In the genomic region with DNA sequence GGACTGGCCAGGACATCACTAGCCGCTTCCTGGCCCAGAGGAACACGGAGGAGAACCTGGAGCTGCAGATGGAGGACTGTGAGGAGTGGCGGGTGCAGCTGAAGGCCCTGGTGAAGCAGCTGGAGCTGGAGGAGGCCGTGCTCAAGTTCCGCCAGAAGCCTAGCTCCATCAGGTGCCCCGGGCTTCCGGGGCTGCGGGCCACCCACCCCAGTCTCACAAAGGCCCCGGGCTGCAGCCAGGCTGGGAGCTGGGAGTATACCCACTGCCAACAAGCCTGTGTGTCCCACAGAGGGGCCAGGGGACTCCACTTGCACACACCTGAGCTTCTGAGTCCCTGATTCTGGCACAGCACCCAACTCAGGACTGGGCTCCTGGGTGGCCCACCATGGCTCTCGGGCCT, we compare ENCODE assay signal across 15 cellular contexts. TPM values are rescaled to one million over a fixed set of nuclear protein-coding genes. Genes with fewer than 3 reads are reported as not detected.
DNase-seq lines count a peak whose midpoint lies in the region; ATAC-seq and TF ChIP-seq lines count a peak whose summit lies in the region.
"Had no signal": no experiment of that assay in that cellular context is flagged by ENCODE, and none has a peak within 500 bp of the region (broad histone marks: within the 10 kb centered on the region; RNA-seq: fewer than 3 reads in every experiment).

No MANE protein-coding gene starts in this region.

- no peak overlapping the region for H2AK5ac ChIP-seq in neuronal stem cell (ENCODE audit: low read depth, low read length)

- no peak for TF ChIP-seq POLR2A in esophagus squamous epithelium (IDR thresholded peaks at IDR 0.05)

- no peaks in the 10 kb centered on the region for H3K9me2 ChIP-seq in Karpas-422 (replicated peaks; ENCODE audit: insufficient read depth, low read length)

- no peak overlapping the region for H4K91ac ChIP-seq in neuronal stem cell (ENCODE audit: low read depth, low read length, poor library complexity)

- no peak overlapping the region for H3K18ac ChIP-seq in neuronal stem cell (ENCODE audit: low read length)

- no peak for DNase-seq in Caco-2
- DNase-seq in Karpas-422: no peak
- no peak for DNase-seq in neuronal stem cell (ENCODE audit: low spot score)
- DNase-seq in midbrain (lab: John Stamatoyannopoulos, UW): no peak
- DNase-seq in esophagus squamous epithelium (lab: John Stamatoyannopoulos, UW): no peak
- DNase-seq: activated CD4-positive, alpha-beta T cell treated with anti-CD3 and anti-CD28 coated beads, Interleukin-2, amount 50 U/mL, for 1 hour; NCI-H2081; RPMI8226; stimulated activated CD4-positive, alpha-beta T cell treated with anti-CD3 and anti-CD28 coated beads, Interleukin-4, amount 100 ng/mL, for 24 hours had no signal

- H4K20me1 ChIP-seq in Karpas-422 (ENCODE audit: insufficient read depth, low read depth, low read length): no peaks in the 10 kb centered on the region

- no peaks in the 10 kb centered on the region for H3K27me3 Mint-ChIP-seq in Caco-2 (ENCODE audit: insufficient read depth, unreplicated experiment)
- H3K27me3 Mint-ChIP-seq in brain: peaks cover 4% of the 10 kb centered on the region

- no peak overlapping the region for H2BK5ac ChIP-seq in neuronal stem cell (ENCODE audit: low read length)

- peak overlapping the region; percentile 3 for H3K14ac ChIP-seq in neuronal stem cell (ENCODE audit: low read length)

- H2AFZ ChIP-seq in Karpas-422 (ENCODE audit: low read length) (no peak overlapping the region), neuronal stem cell (ENCODE audit: low read length) (no peak overlapping the region)

- H3K4me1 ChIP-seq in Caco-2 (peaks cover 18% of the 10 kb centered on the region; the same call in 1 of the 2 replicates), Karpas-422 (ENCODE audit: low read length) (peaks cover 37% of the 10 kb centered on the region), neuronal stem cell (ENCODE audit: control insufficient read depth in 2 of 2, insufficient read depth in 1 of 2, low read depth in 1 of 2, low read length in 2 of 2) (peaks cover 8 to 16% of the 10 kb centered on the region in 2 donors), esophagus squamous epithelium (peaks cover 27 to 53% (median 32%) of the 10 kb centered on the region in 3 donors)

- no peak overlapping the region for H2BK15ac ChIP-seq in neuronal stem cell (ENCODE audit: low read length)

- WGBS in neuronal stem cell (ENCODE audit: extremely low coverage in 2 of 2, insufficient read length in 2 of 2, insufficient replicate concordance in 1 of 2), 2 donors: no CpG with 5 or more reads among the region's 10 CpGs
- WGBS in esophagus squamous epithelium, 2 donors: 88 to 89% methylated on average over 5 to 7 of the region's 10 CpGs

- H3K4me1 Mint-ChIP-seq in Caco-2 (ENCODE audit: low read depth, unreplicated experiment) (peaks cover 6% of the 10 kb centered on the region), brain (peaks cover 37% of the 10 kb centered on the region)

- H3K79me2 ChIP-seq in Karpas-422 (ENCODE audit: low read length): peaks cover 45% of the 10 kb centered on the region

- no TSS peak for BruUV-seq in Caco-2 (replicated peaks; lab: Mats Ljungman, UMichigan)

- peaks cover 3% of the 10 kb centered on the region for H3K36me3 ChIP-seq in Caco-2 (ENCODE audit: control insufficient read depth, insufficient read depth, low read length)
- peaks cover 15% of the 10 kb centered on the region; the same call in 1 of the 2 replicates for H3K36me3 ChIP-seq in Karpas-422 (ENCODE audit: insufficient read depth, low read length)
- peaks cover 4 to 42% of the 10 kb centered on the region in 2 donors for H3K36me3 ChIP-seq in neuronal stem cell (replicated peaks in 1 of 2; ENCODE audit: control insufficient read depth in 2 of 2, insufficient read depth in 2 of 2, low read length in 2 of 2)
- peaks cover 0 to 26% (median 0%) of the 10 kb centered on the region in 3 donors for H3K36me3 ChIP-seq in esophagus squamous epithelium
- H3K36me3 ChIP-seq: thoracic aorta had no signal

- H3K79me1 ChIP-seq in neuronal stem cell (ENCODE audit: low read depth, low read length): peaks cover 12% of the 10 kb centered on the region

- H3K9ac ChIP-seq in Karpas-422 (ENCODE audit: low read length): peak overlapping the region; percentile 100
- no peak overlapping the region for H3K9ac ChIP-seq in neuronal stem cell (ENCODE audit: low read depth, low read length, poor library complexity)

- POLR2A ChIA-PET in Caco-2 (lab: Charles Lee): interaction anchor here (0.8 kb wide), 1 partner anchor 80 kb away, joined by 3 read pairs; a partner anchor contains a TSS

- H3K4ac ChIP-seq in neuronal stem cell (ENCODE audit: low read length): no peak overlapping the region

- H3K9me3 Mint-ChIP-seq in Caco-2 (ENCODE audit: unreplicated experiment) (no peaks in the 10 kb centered on the region), brain (no peaks in the 10 kb centered on the region)

- CTCF ChIA-PET in Caco-2 (lab: Charles Lee): interaction anchor here (1.6 kb wide), 1 partner anchor 14 kb away, joined by 4 read pairs; no protein-coding TSS in a partner anchor

- H2BK120ac ChIP-seq in neuronal stem cell (ENCODE audit: low read depth, low read length): no peak overlapping the region

- TF ChIP-seq CTCF in Caco-2 (IDR thresholded peaks at IDR 0.05; ENCODE audit: insufficient read depth in 1 of 2, low read depth in 1 of 2, low read length in 1 of 2, severe bottlenecking in 1 of 2, unreplicated experiment in 1 of 2) (no peak), brain (conservative IDR thresholded peaks at IDR 0.05) (no peak), esophagus squamous epithelium (IDR thresholded peaks at IDR 0.05) (no peak)

- no peak overlapping the region for H3K27ac ChIP-seq in Karpas-422 (ENCODE audit: low read length)
- no peak overlapping the region for H3K27ac ChIP-seq in neuronal stem cell (replicated peaks; ENCODE audit: low read length)
- no peak overlapping the region for H3K27ac ChIP-seq in esophagus squamous epithelium
- H3K27ac ChIP-seq: body of pancreas, neutrophil, thoracic aorta had no signal

- H3K4me3 Mint-ChIP-seq in Caco-2 (ENCODE audit: unreplicated experiment) (peak overlapping the region; percentile 75), brain (peak overlapping the region; percentile 87 to 90 (median 90))

- no peak for ATAC-seq in HG03095 (IDR thresholded peaks at IDR 0.05; ENCODE audit: unreplicated experiment)
- ATAC-seq: body of pancreas had no signal

- no peaks in the 10 kb centered on the region for H3K27me3 ChIP-seq in Caco-2 (replicated peaks; ENCODE audit: control insufficient read depth, insufficient read depth, low read length)
- H3K27me3 ChIP-seq in Karpas-422 (ENCODE audit: low read length): no peaks in the 10 kb centered on the region
- H3K27me3 ChIP-seq in neuronal stem cell (ENCODE audit: control insufficient read depth in 3 of 3, insufficient read depth in 3 of 3, low read depth in 1 of 3, low read length in 3 of 3): no peaks in the 10 kb centered on the region
- H3K27me3 ChIP-seq in esophagus squamous epithelium: peaks cover 0 to 23% (median 1%) of the 10 kb centered on the region in 4 donors
- H3K27me3 ChIP-seq: body of pancreas had no signal

- peak overlapping the region; percentile 90 for H3K4me3 ChIP-seq in Caco-2 (ENCODE audit: low read depth, low read length)
- H3K4me3 ChIP-seq in Karpas-422 (ENCODE audit: low read length): peak overlapping the region; percentile 99
- peak overlapping the region in 1 of 2 donors; percentile 96 for H3K4me3 ChIP-seq in neuronal stem cell (ENCODE audit: low read length in 2 of 2)
- H3K4me3 ChIP-seq in esophagus squamous epithelium: no peak overlapping the region
- H3K4me3 ChIP-seq: body of pancreas had no signal

- H2BK12ac ChIP-seq in neuronal stem cell (ENCODE audit: low read length): no peak overlapping the region

- H3K36me3 Mint-ChIP-seq in Caco-2 (ENCODE audit: insufficient read depth, unreplicated experiment): peaks cover 52% of the 10 kb centered on the region
- H3K36me3 Mint-ChIP-seq in brain: peaks cover 17% of the 10 kb centered on the region

- H3K9me3 ChIP-seq in Caco-2 (no peaks in the 10 kb centered on the region), Karpas-422 (ENCODE audit: low read length) (no peaks in the 10 kb centered on the region), neuronal stem cell (replicated peaks in 1 of 2; ENCODE audit: control insufficient read depth in 2 of 2, insufficient read depth in 1 of 2, low read depth in 1 of 2, low read length in 2 of 2) (peaks cover 2% of the 10 kb centered on the region in 2 donors), esophagus squamous epithelium (no peaks in the 10 kb centered on the region)
- H3K9me3 ChIP-seq: body of pancreas, neutrophil, thoracic aorta had no signal

- peak overlapping the region; percentile 85 for H3K23ac ChIP-seq in neuronal stem cell (ENCODE audit: low read depth, low read length, poor library complexity)

- H3K27ac Mint-ChIP-seq in Caco-2 (ENCODE audit: unreplicated experiment): no peak overlapping the region
- H3K27ac Mint-ChIP-seq in brain: peak overlapping the region in 3 of 5 experiments; percentile 57 to 82 (median 74)

- intact Hi-C loops in Caco-2 (cut with micrococcal nuclease; ENCODE audit: unreplicated experiment): loop anchor here (5.0 kb wide), 1 partner anchor 41 kb away; a partner anchor contains a TSS
- intact Hi-C loops in esophagus squamous epithelium (cut with DNase I): no loop called here

- peak overlapping the region; percentile 23 for H4K8ac ChIP-seq in neuronal stem cell (ENCODE audit: low read depth, low read length)

- H3K4me2 ChIP-seq in Karpas-422 (ENCODE audit: low read depth, low read length, poor library complexity, severe bottlenecking) (peak overlapping the region; percentile 99), neuronal stem cell (ENCODE audit: insufficient read depth, low read length, poor library complexity, severe bottlenecking) (no peak overlapping the region)

RNA-seq across cellular contexts. Expression of a gene that starts 1.7 kb away (rescaled TPM):
- total RNA-seq in Caco-2 (2022) (134 and 138 TPM in 2 replicates), esophagus squamous epithelium (10 to 100 TPM; 54.9 to 70.7 (median 61.5) TPM)
- total RNA-seq in Karpas-422 (2014; rRNA removed; shearing (Covaris generic); ENCODE audit: low replicate concordance): 43.1 and 78.1 TPM in 2 replicates
- 170 TPM for polyA plus RNA-seq in brain (ENCODE audit: insufficient read depth, low read depth, low replicate concordance)
- 115 TPM for polyA plus RNA-seq in neuronal stem cell (2013, experiment 1 of 2)
- polyA plus RNA-seq in neuronal stem cell (2013, experiment 2 of 2): 112 TPM

RNA-seq across cellular contexts. Expression of a gene that starts 9.9 kb away (rescaled TPM):
- 4.2 and 5.8 TPM in 2 replicates for total RNA-seq in Caco-2 (2022)
- 1.6 TPM in 1 of 2 replicates, not detected in the other for total RNA-seq in Karpas-422 (2014; rRNA removed; shearing (Covaris generic); ENCODE audit: low replicate concordance)
- 4.8 TPM for polyA plus RNA-seq in brain (ENCODE audit: insufficient read depth, low read depth, low replicate concordance)
- polyA plus RNA-seq in neuronal stem cell (2013, experiment 1 of 2): 2.7 TPM
- 2.7 TPM for polyA plus RNA-seq in neuronal stem cell (2013, experiment 2 of 2)
- total RNA-seq in esophagus squamous epithelium: 1 to 10 TPM in 1 of 4 donors, not detected in 3; 2.1 TPM

RNA-seq across cellular contexts. Expression of a gene that starts 14.9 kb away (rescaled TPM):
- total RNA-seq in Caco-2 (2022) (107 and 122 TPM in 2 replicates), esophagus squamous epithelium (100 to 1,000 TPM; 109 to 129 (median 123) TPM)
- 20.5 and 61.8 TPM in 2 replicates for total RNA-seq in Karpas-422 (2014; rRNA removed; shearing (Covaris generic); ENCODE audit: low replicate concordance)
- 182 TPM for polyA plus RNA-seq in brain (ENCODE audit: insufficient read depth, low read depth, low replicate concordance)
- polyA plus RNA-seq in neuronal stem cell (2013, experiment 1 of 2): 30.7 TPM
- 29.9 TPM for polyA plus RNA-seq in neuronal stem cell (2013, experiment 2 of 2)

RNA-seq across cellular contexts. Expression of a gene that starts 36.2 kb away (rescaled TPM):
- total RNA-seq in Caco-2 (2022) (3.6 and 4.2 TPM in 2 replicates), esophagus squamous epithelium (1 to 10 TPM in 2 of 4 donors, under 1 TPM in 2; 0.32 to 2.3 (median 1.0) TPM)
- total RNA-seq in Karpas-422 (2014; rRNA removed; shearing (Covaris generic); ENCODE audit: low replicate concordance): 1.9 and 5.0 TPM in 2 replicates
- 10.5 TPM for polyA plus RNA-seq in brain (ENCODE audit: insufficient read depth, low read depth, low replicate concordance)
- polyA plus RNA-seq in neuronal stem cell (2013, experiment 1 of 2): 0.42 TPM
- 0.44 TPM for polyA plus RNA-seq in neuronal stem cell (2013, experiment 2 of 2)

RNA-seq across cellular contexts. Expression of a gene that starts 41.7 kb away (rescaled TPM):
- total RNA-seq in Caco-2 (2022) (not detected in 2 replicates), esophagus squamous epithelium (not detected)
- total RNA-seq in Karpas-422 (2014; rRNA removed; shearing (Covaris generic); ENCODE audit: low replicate concordance): not detected in 2 replicates
- polyA plus RNA-seq in brain (ENCODE audit: insufficient read depth, low read depth, low replicate concordance): 32.6 TPM
- 0.03 TPM for polyA plus RNA-seq in neuronal stem cell (2013, experiment 1 of 2)
- polyA plus RNA-seq in neuronal stem cell (2013, experiment 2 of 2): 0.08 TPM
- total RNA-seq: body of pancreas, Daoy, thoracic aorta had no signal

Comparison
In these comparisons a context has a peak if more than half of its experiments do, and no peak if none do; other contexts are left out.
1. H3K4me3 ChIP-seq: peak in Caco-2 (single experiment) and Karpas-422 (single experiment); none in esophagus squamous epithelium (0 of 4).